Comparison of ENCODE assay signal across 8 cellular contexts in genomic region chr11:65861165-65861505, GRCh38. TPM values are rescaled to one million over a fixed set of nuclear protein-coding genes. Genes with fewer than 3 reads are reported as not detected.
DNase-seq lines count a peak whose midpoint lies in the region; ATAC-seq, FAIRE-seq and TF ChIP-seq lines count a peak whose summit lies in the region.

No MANE protein-coding gene starts in this region.

- H3K23ac ChIP-seq in H1 (ENCODE audit: insufficient read length) = no peak overlapping the region

- H3K9me3 Mint-ChIP-seq in CD14-positive monocyte (peaks cover 0 to 2% (median 0%) of the 10 kb centered on the region in 7 donors), natural killer cell (no peaks in the 10 kb centered on the region)

- no peak for TF ChIP-seq EP300 in H1 (IDR thresholded peaks at IDR 0.05; ENCODE audit: borderline replicate concordance in 1 of 2, low read depth in 2 of 2, low read length in 2 of 2)

- H3K27me3 Mint-ChIP-seq in CD14-positive monocyte (ENCODE audit: low read depth in 3 of 3) (peaks cover 0 to 2% (median 1%) of the 10 kb centered on the region in 3 donors), natural killer cell (ENCODE audit: low read depth in 2 of 2) (no peaks in the 10 kb centered on the region)

- peak overlapping the region; percentile 89; the same call in 1 of the 2 replicates for H2BK5ac ChIP-seq in H1 (ENCODE audit: low read depth, low read length)

- WGBS in H1 (ENCODE audit: extremely low coverage in 1 of 2, insufficient coverage in 1 of 2, insufficient read length in 1 of 2, insufficient replicate concordance in 2 of 2, low coverage in 1 of 2, low lambda C conversion rate in 2 of 2, missing lambda C conversion rate in 1 of 2), 2 experiments = 13% methylated on average over 14 of the region's 14 CpGs; no CpG with 5 or more reads in 1 of the 2 experiments

- H3K4me2 ChIP-seq in OCI-LY7 (ENCODE audit: low read length) (peak overlapping the region; percentile 96), H1 (ENCODE audit: insufficient read depth in 1 of 2, low read depth in 2 of 2, low read length in 2 of 2) (peak overlapping the region; percentile 95 to 97)

- H3K27me3 ChIP-seq in H1 (replicated peaks in 1 of 4; ENCODE audit: control insufficient read depth in 3 of 4, extremely low read depth in 1 of 4, insufficient read depth in 3 of 4, low read length in 3 of 4) = no peaks in the 10 kb centered on the region

- H3K4me1 ChIP-seq in OCI-LY7 (ENCODE audit: insufficient read depth, low read length, poor library complexity, severe bottlenecking) (peaks cover 29% of the 10 kb centered on the region), H1 (replicated peaks in 1 of 4; ENCODE audit: control insufficient read depth in 3 of 4, insufficient read depth in 4 of 4, low read length in 3 of 4) (peaks cover 0 to 14% (median 6%) of the 10 kb centered on the region in 4 experiments; a peak in 5 of 7 replicates)

- intact Hi-C loops in CD14-positive monocyte (cut with micrococcal nuclease) = no loop called here
- intact Hi-C loops in OCI-LY7 (cut with micrococcal nuclease; ENCODE audit: unreplicated experiment) = no loop called here
- intact Hi-C loops in natural killer cell (cut with micrococcal nuclease) = no loop called here

- peak overlapping the region; percentile 32 for H3K4ac ChIP-seq in H1 (replicated peaks; ENCODE audit: insufficient read length, low read depth, low read length)

- DNase-seq in CD14-positive monocyte (ENCODE audit: low spot score) (no peak), OCI-LY7 (ENCODE audit: low spot score) (no peak), H1 (ENCODE audit: low read depth in 1 of 2, low spot score in 2 of 2) (no peak), natural killer cell (peak; percentile 16), germinal center (ENCODE audit: low spot score) (no peak), GF-D8 (lab: John Stamatoyannopoulos, UW) (no peak)

- no peak for TF ChIP-seq CTCF in CD14-positive monocyte (IDR thresholded peaks at IDR 0.05)
- no peak for TF ChIP-seq CTCF in OCI-LY7 (conservative IDR thresholded peaks at IDR 0.05; ENCODE audit: low read length)
- TF ChIP-seq CTCF in H1 (IDR thresholded peaks at IDR 0.05; ENCODE audit: control extremely low read depth in 1 of 3, insufficient read depth in 1 of 3, low read depth in 1 of 3, low read length in 3 of 3) = no peak; a peak in 1 of 4 replicates
- no peak for TF ChIP-seq CTCF in natural killer cell (IDR thresholded peaks at IDR 0.05)

- CTCF ChIA-PET in OCI-LY7 (lab: Charles Lee; ENCODE audit: unreplicated experiment) (interaction anchor here (0.7 to 2.0 kb wide), 3 partner anchors 24 to 141 kb away, joined by 3 to 12 read pairs (median 3); partner anchors contain the start of genes CCDC85B and RNASEH2C), H1 (lab: Charles Lee; ENCODE audit: partially characterized antibody) (interaction anchor here (0.6 to 9.9 kb wide), 16 partner anchors 9 to 246 kb away, joined by 3 to 191 read pairs (median 5); partner anchors contain the start of genes CCDC85B, CTSW, FIBP and KAT5)

- peak overlapping the region; percentile 91 to 96 for H3K4me3 Mint-ChIP-seq in CD14-positive monocyte
- H3K4me3 Mint-ChIP-seq in natural killer cell = peak overlapping the region; percentile 98

- H3K79me2 ChIP-seq in OCI-LY7 (ENCODE audit: insufficient read depth, low read depth, low read length) (peaks cover 30% of the 10 kb centered on the region), H1 (ENCODE audit: control insufficient read depth in 1 of 2, insufficient read depth in 2 of 2, low read length in 2 of 2) (peaks cover 6 to 20% of the 10 kb centered on the region in 2 experiments)

- POLR2A ChIA-PET in OCI-LY7 (lab: Charles Lee) (interaction anchor here (1.4 to 3.9 kb wide), 3 partner anchors 13 to 132 kb away, joined by 3 to 59 read pairs (median 5); partner anchors contain the start of genes CCDC85B and FIBP), H1 (lab: Charles Lee; ENCODE audit: partially characterized antibody) (interaction anchor here (0.6 to 39.7 kb wide), 17 partner anchors 5 to 314 kb away, joined by 3 to 1071 read pairs (median 4); partner anchors contain the start of genes CCDC85B, CFL1, CTSW and EFEMP2)

- H2BK12ac ChIP-seq in H1 (ENCODE audit: low read depth, low read length) = peak overlapping the region; percentile 43; the same call in 1 of the 2 replicates

- no peak overlapping the region for H2BK20ac ChIP-seq in H1 (ENCODE audit: low read length)

- H2AK5ac ChIP-seq in H1 (ENCODE audit: low read depth, low read length) = no peak overlapping the region

- peak overlapping the region; percentile 59 for H3K56ac ChIP-seq in H1 (replicated peaks; ENCODE audit: insufficient read length, low read depth, low read length)

- H4K5ac ChIP-seq in H1 (ENCODE audit: insufficient read length, low read depth, low read length) = peak overlapping the region; percentile 64

- H3K4me1 Mint-ChIP-seq in CD14-positive monocyte (peaks cover 35% of the 10 kb centered on the region), natural killer cell (peaks cover 40 to 53% of the 10 kb centered on the region in 2 donors)

- H2AFZ ChIP-seq in OCI-LY7 (ENCODE audit: low read length) = no peak overlapping the region; the same call in 1 of the 2 replicates
- H2AFZ ChIP-seq in H1 (ENCODE audit: low read length) = no peak overlapping the region

- H3K36me3 ChIP-seq in OCI-LY7 (ENCODE audit: insufficient read depth, low read length) (peaks cover 61% of the 10 kb centered on the region), H1 (ENCODE audit: control insufficient read depth in 2 of 4, insufficient read depth in 4 of 4, low read length in 3 of 4) (peaks cover 5 to 17% (median 15%) of the 10 kb centered on the region in 4 experiments)

- H3K36me3 Mint-ChIP-seq in CD14-positive monocyte = peaks cover 37 to 53% of the 10 kb centered on the region in 2 donors
- no peaks in the 10 kb centered on the region for H3K36me3 Mint-ChIP-seq in natural killer cell

- no TSS peak for BruUV-seq in OCI-LY7 (replicated peaks; lab: Mats Ljungman, UMichigan)

- H4K91ac ChIP-seq in H1 (replicated peaks; ENCODE audit: insufficient read length, low read length) = peak overlapping the region; percentile 79

- H3K18ac ChIP-seq in H1 (ENCODE audit: extremely low read depth, low read length) = peak overlapping the region; percentile 38; the same call in 1 of the 2 replicates

- H3K14ac ChIP-seq in H1 (ENCODE audit: insufficient read length) = no peak overlapping the region

- H3K23me2 ChIP-seq in H1 (ENCODE audit: low read depth, low read length) = peaks cover 19% of the 10 kb centered on the region

- no peak for FAIRE-seq in H1 (lab: Jason Lieb, UNC)

- H3K9me3 ChIP-seq in OCI-LY7 (ENCODE audit: low read length) = no peaks in the 10 kb centered on the region
- H3K9me3 ChIP-seq in H1 (ENCODE audit: insufficient read depth in 2 of 2, low read depth in 1 of 2, low read length in 1 of 2) = no peaks in the 10 kb centered on the region

- H2BK120ac ChIP-seq in H1 (replicated peaks; ENCODE audit: low read depth, low read length) = no peak overlapping the region

- peaks cover 5% of the 10 kb centered on the region for H3K79me1 ChIP-seq in H1 (ENCODE audit: low read depth, low read length)

- H3K27ac ChIP-seq in OCI-LY7 (ENCODE audit: low read depth, low read length, poor library complexity, severe bottlenecking) (peak overlapping the region; percentile 93), H1 (ENCODE audit: low read depth, low read length) (peak overlapping the region; percentile 82; the same call in 1 of the 2 replicates)

- ATAC-seq in natural killer cell = no peak
- no peak for ATAC-seq in GM21825 (IDR thresholded peaks at IDR 0.05; ENCODE audit: unreplicated experiment)
- no peak for ATAC-seq in HG02763 (IDR thresholded peaks at IDR 0.05; ENCODE audit: unreplicated experiment)

- H3K9ac ChIP-seq in H1 (replicated peaks in 1 of 4; ENCODE audit: extremely low read depth in 1 of 4, low read depth in 3 of 4, low read length in 3 of 4) = peak overlapping the region; percentile 74 to 97 (median 86)

- 0 out of 2 replicates have a peak overlapping the region, but pooled peaks have one; percentile 3 for H2BK15ac ChIP-seq in H1 (ENCODE audit: low read length)

- no peak for TF ChIP-seq RAD21 in H1 (IDR thresholded peaks at IDR 0.05 in 1 of 2, conservative IDR thresholded peaks at IDR 0.05 in 1 of 2; ENCODE audit: low read depth in 2 of 2, low read length in 2 of 2)

- TF ChIP-seq POLR2A in H1 (IDR thresholded peaks at IDR 0.05; ENCODE audit: control extremely low read depth in 1 of 2, low read depth in 2 of 2, low read length in 2 of 2) = no peak

- no peaks in the 10 kb centered on the region for H3K9me2 ChIP-seq in OCI-LY7 (ENCODE audit: insufficient read depth, low read length)

- H3K4me3 ChIP-seq in OCI-LY7 (ENCODE audit: low read depth, low read length, poor library complexity, severe bottlenecking) (peak overlapping the region; percentile 99), H1 (ENCODE audit: extremely low read depth in 1 of 4, insufficient read depth in 2 of 4, low read depth in 3 of 4, low read length in 4 of 4) (peak overlapping the region; percentile 75 to 95 (median 82))

- H3K27ac Mint-ChIP-seq in CD14-positive monocyte (peak overlapping the region; percentile 56 to 99 (median 97)), natural killer cell (peak overlapping the region; percentile 97 to 98)

- H4K20me1 ChIP-seq in OCI-LY7 (ENCODE audit: insufficient read depth, low read length) (peaks cover 11% of the 10 kb centered on the region), H1 (replicated peaks in 1 of 2; ENCODE audit: control insufficient read depth in 1 of 2, insufficient read depth in 2 of 2, low read length in 2 of 2) (peaks cover 6 to 9% of the 10 kb centered on the region in 2 experiments)

- peak overlapping the region; percentile 64 for H4K8ac ChIP-seq in H1 (ENCODE audit: extremely low read depth, insufficient read depth, low read length)

RNA-seq across cellular contexts. Expression of gene MUS81, which starts 0.9 kb away (rescaled TPM):
- 10 to 100 TPM; 15.0 to 16.4 TPM for polyA plus RNA-seq in CD14-positive monocyte
- total RNA-seq in OCI-LY7 (2014; rRNA removed; shearing (Covaris generic)) = 110 and 130 TPM in 2 replicates
- 94.2 and 102 TPM in 2 replicates for total RNA-seq in OCI-LY7 (2022)
- 30.2 and 36.0 TPM in 2 replicates for total RNA-seq in H1 (2021; fragmentation: NEBNext Ultra II Directional; extraction: Animal tissue kit (Norgen Biotek cat#: 25700))
- polyA plus RNA-seq in H1 (2011; rRNA removed) = 31.5 and 44.1 TPM in 2 replicates
- polyA plus RNA-seq in H1 (2011; cell fraction: cytosol; rRNA removed) = 41.8 TPM
- 222 TPM for polyA plus RNA-seq in H1 (2011; cell fraction: nucleus; rRNA removed)
- polyA plus RNA-seq in H1 (2012, experiment 1 of 2) = 30.7 to 47.5 TPM (median 37.9 TPM) in 4 replicates
- 39.0 TPM for polyA plus RNA-seq in H1 (2012, experiment 2 of 2)
- polyA plus RNA-seq in H1 (2013, experiment 1 of 2) = 35.0 TPM
- 32.2 TPM for polyA plus RNA-seq in H1 (2013, experiment 2 of 2)
- 13.3 and 24.3 TPM in 2 replicates for polyA minus RNA-seq in H1 (2011; rRNA and poly(A)+ RNA removed)
- polyA minus RNA-seq in H1 (2011; cell fraction: cytosol; rRNA and poly(A)+ RNA removed) = 23.6 TPM
- polyA minus RNA-seq in H1 (2011; cell fraction: nucleus; rRNA and poly(A)+ RNA removed) = 60.4 TPM
- 10 to 100 TPM; 71.6 to 93.4 (median 73.6) TPM for total RNA-seq in natural killer cell

RNA-seq across cellular contexts. Expression of gene CFL1, which starts 3.2 kb away (rescaled TPM):
- polyA plus RNA-seq in CD14-positive monocyte (1,000 to 10,000 TPM; 1,889 to 2,233 TPM), H1 (2011; rRNA removed) (1,365 and 1,809 TPM in 2 replicates)
- 1,019 and 1,146 TPM in 2 replicates for total RNA-seq in OCI-LY7 (2014; rRNA removed; shearing (Covaris generic))
- total RNA-seq in OCI-LY7 (2022) (1,064 and 1,119 TPM in 2 replicates), natural killer cell (1,000 to 10,000 TPM; 1,035 to 1,220 (median 1,095) TPM)
- total RNA-seq in H1 (2021; fragmentation: NEBNext Ultra II Directional; extraction: Animal tissue kit (Norgen Biotek cat#: 25700)) = 1,252 and 1,270 TPM in 2 replicates
- 1,336 TPM for polyA plus RNA-seq in H1 (2011; cell fraction: cytosol; rRNA removed)
- polyA plus RNA-seq in H1 (2011; cell fraction: nucleus; rRNA removed) = 788 TPM
- 1,064 to 1,459 TPM (median 1,329 TPM) in 4 replicates for polyA plus RNA-seq in H1 (2012, experiment 1 of 2)
- 1,254 TPM for polyA plus RNA-seq in H1 (2012, experiment 2 of 2)
- polyA plus RNA-seq in H1 (2013, experiment 1 of 2) = 989 TPM
- polyA plus RNA-seq in H1 (2013, experiment 2 of 2) = 932 TPM
- polyA minus RNA-seq in H1 (2011; rRNA and poly(A)+ RNA removed) = 1,332 and 1,357 TPM in 2 replicates
- 622 TPM for polyA minus RNA-seq in H1 (2011; cell fraction: cytosol; rRNA and poly(A)+ RNA removed)
- 426 TPM for polyA minus RNA-seq in H1 (2011; cell fraction: nucleus; rRNA and poly(A)+ RNA removed)

RNA-seq across cellular contexts. Expression of gene EFEMP2, which starts 11.5 kb away (rescaled TPM):
- polyA plus RNA-seq in CD14-positive monocyte (under 1 TPM in 1 of 2 donors, not detected in 1; 0.44 TPM), H1 (2011; rRNA removed) (17.2 and 24.2 TPM in 2 replicates)
- total RNA-seq in OCI-LY7 (2014; rRNA removed; shearing (Covaris generic)) = 6.1 and 7.2 TPM in 2 replicates
- total RNA-seq in OCI-LY7 (2022) (7.6 and 8.9 TPM in 2 replicates), natural killer cell (10 to 100 TPM in 1 of 3 donors, 1 to 10 TPM in 2; 6.1 to 13.0 (median 9.8) TPM)
- 8.8 and 9.7 TPM in 2 replicates for total RNA-seq in H1 (2021; fragmentation: NEBNext Ultra II Directional; extraction: Animal tissue kit (Norgen Biotek cat#: 25700))
- polyA plus RNA-seq in H1 (2011; cell fraction: cytosol; rRNA removed) = 16.2 TPM
- polyA plus RNA-seq in H1 (2011; cell fraction: nucleus; rRNA removed) = 54.9 TPM
- polyA plus RNA-seq in H1 (2012, experiment 1 of 2) = 6.4 to 12.6 TPM (median 9.4 TPM) in 4 replicates
- polyA plus RNA-seq in H1 (2012, experiment 2 of 2) = 8.4 TPM
- polyA plus RNA-seq in H1 (2013, experiment 1 of 2) = 14.8 TPM
- 14.3 TPM for polyA plus RNA-seq in H1 (2013, experiment 2 of 2)
- polyA minus RNA-seq in H1 (2011; rRNA and poly(A)+ RNA removed) = 5.3 and 6.1 TPM in 2 replicates
- polyA minus RNA-seq in H1 (2011; cell fraction: cytosol; rRNA and poly(A)+ RNA removed) = 5.7 TPM
- polyA minus RNA-seq in H1 (2011; cell fraction: nucleus; rRNA and poly(A)+ RNA removed) = 17.4 TPM

RNA-seq across cellular contexts. Expression of gene CTSW, which starts 18.5 kb away (rescaled TPM):
- polyA plus RNA-seq in CD14-positive monocyte (1 to 10 TPM in 1 of 2 donors, under 1 TPM in 1; 0.78 to 1.3 TPM), H1 (2011; rRNA removed) (not detected in 2 replicates)
- not detected in 2 replicates for total RNA-seq in OCI-LY7 (2014; rRNA removed; shearing (Covaris generic))
- total RNA-seq in OCI-LY7 (2022) (not detected in 2 replicates), natural killer cell (1,000 to 10,000 TPM in 1 of 3 donors, 100 to 1,000 TPM in 2; 765 to 1,016 (median 976) TPM)
- total RNA-seq in H1 (2021; fragmentation: NEBNext Ultra II Directional; extraction: Animal tissue kit (Norgen Biotek cat#: 25700)) = not detected in 2 replicates
- not detected for polyA plus RNA-seq in H1 (2011; cell fraction: cytosol; rRNA removed)
- not detected for polyA plus RNA-seq in H1 (2011; cell fraction: nucleus; rRNA removed)
- polyA plus RNA-seq in H1 (2012, experiment 1 of 2) = not detected in 4 replicates
- polyA plus RNA-seq in H1 (2012, experiment 2 of 2) = not detected
- not detected for polyA plus RNA-seq in H1 (2013, experiment 1 of 2)
- polyA plus RNA-seq in H1 (2013, experiment 2 of 2) = not detected
- not detected in 2 replicates for polyA minus RNA-seq in H1 (2011; rRNA and poly(A)+ RNA removed)
- polyA minus RNA-seq in H1 (2011; cell fraction: cytosol; rRNA and poly(A)+ RNA removed) = not detected
- polyA minus RNA-seq in H1 (2011; cell fraction: nucleus; rRNA and poly(A)+ RNA removed) = not detected

RNA-seq across cellular contexts. Expression of gene FIBP, which starts 27.1 kb away (rescaled TPM):
- polyA plus RNA-seq in CD14-positive monocyte = 100 to 1,000 TPM; 101 to 109 TPM
- 133 and 184 TPM in 2 replicates for total RNA-seq in OCI-LY7 (2014; rRNA removed; shearing (Covaris generic))
- 89.4 and 97.3 TPM in 2 replicates for total RNA-seq in OCI-LY7 (2022)
- total RNA-seq in H1 (2021; fragmentation: NEBNext Ultra II Directional; extraction: Animal tissue kit (Norgen Biotek cat#: 25700)) = 74.3 and 79.9 TPM in 2 replicates
- 173 and 184 TPM in 2 replicates for polyA plus RNA-seq in H1 (2011; rRNA removed)
- 127 TPM for polyA plus RNA-seq in H1 (2011; cell fraction: cytosol; rRNA removed)
- polyA plus RNA-seq in H1 (2011; cell fraction: nucleus; rRNA removed) = 233 TPM
- polyA plus RNA-seq in H1 (2012, experiment 1 of 2) = 82.7 to 114 TPM (median 111 TPM) in 4 replicates
- polyA plus RNA-seq in H1 (2012, experiment 2 of 2) = 151 TPM
- 79.7 TPM for polyA plus RNA-seq in H1 (2013, experiment 1 of 2)
- 83.5 TPM for polyA plus RNA-seq in H1 (2013, experiment 2 of 2)
- polyA minus RNA-seq in H1 (2011; rRNA and poly(A)+ RNA removed) = 87.2 and 105 TPM in 2 replicates
- 89.1 TPM for polyA minus RNA-seq in H1 (2011; cell fraction: cytosol; rRNA and poly(A)+ RNA removed)
- 101 TPM for polyA minus RNA-seq in H1 (2011; cell fraction: nucleus; rRNA and poly(A)+ RNA removed)
- 10 to 100 TPM; 36.5 to 47.9 (median 45.7) TPM for total RNA-seq in natural killer cell
